ENCODE assay signal across 10 cellular contexts in genomic region chr15:67823371-67824156, GRCh38. TPM values are rescaled to one million over a fixed set of nuclear protein-coding genes. Genes with fewer than 3 reads are reported as not detected.
DNase-seq lines count a peak whose midpoint lies in the region; ATAC-seq and TF ChIP-seq lines count a peak whose summit lies in the region.
"Had no signal": no experiment of that assay in that cellular context is flagged by ENCODE, and none has a peak within 500 bp of the region (broad histone marks: within the 10 kb centered on the region; RNA-seq: fewer than 3 reads in every experiment).

No MANE protein-coding gene starts in this region.

- WGBS in SK-N-SH (ENCODE audit: low lambda C conversion rate) = 4% methylated on average over 45 of the region's 82 CpGs

- BruUV-seq in A673 (replicated peaks; lab: Mats Ljungman, UMichigan) = no TSS peak

- H3F3A ChIP-seq in SK-N-SH (replicated peaks; ENCODE audit: insufficient read depth) = no peaks in the 10 kb centered on the region

- intact Hi-C loops in A673 (cut with micrococcal nuclease; ENCODE audit: unreplicated experiment) = no loop called here

- no peak overlapping the region for H3K27ac ChIP-seq in A673 (ENCODE audit: low read depth, low read length, poor library complexity, severe bottlenecking)
- no peak overlapping the region for H3K27ac ChIP-seq in SK-N-SH (ENCODE audit: low read depth in 2 of 2, low read length in 1 of 2)

- DNase-seq in A673 (ENCODE audit: low spot score) (no peak), ELF-1 (ENCODE audit: low read depth, low spot score) (peak; percentile 43), SK-N-SH (peak; percentile 84), immature natural killer cell (no peak), T-helper 9 cell (no peak), NCI-H1436 (lab: John Stamatoyannopoulos, UW) (no peak), NOMO-1 treated with dmso at 0.1 percent for 144 hours (lab: John Stamatoyannopoulos, UW; ENCODE audit: unreplicated experiment) (no peak)
- DNase-seq: nucleus accumbens had no signal

- no peaks in the 10 kb centered on the region for H3K9me2 ChIP-seq in SK-N-SH

- H2AFZ ChIP-seq in SK-N-SH (ENCODE audit: low read depth) = peak overlapping the region; percentile 59; the same call in 1 of the 2 replicates

- POLR2A ChIA-PET in A673 (lab: Charles Lee; ENCODE audit: low non-redundant PET) (no interaction called here), SK-N-SH (lab: Yijun Ruan, JAX) (interaction anchor here (1.3 kb wide), 1 partner anchor 10 kb away, joined by 4 read pairs; no protein-coding TSS in a partner anchor)

- H3K4me3 Mint-ChIP-seq in immature natural killer cell = peak overlapping the region; percentile 41 to 86 (median 77)

- H3K27me3 ChIP-seq in A673 (replicated peaks; ENCODE audit: insufficient read depth, low read depth, low read length, poor library complexity) (peaks cover 96% of the 10 kb centered on the region), SK-N-SH (ENCODE audit: insufficient read depth) (peaks cover 36% of the 10 kb centered on the region)

- no peaks in the 10 kb centered on the region for H3K9me3 ChIP-seq in A673 (ENCODE audit: low read depth, low read length, poor library complexity, severe bottlenecking)
- no peaks in the 10 kb centered on the region for H3K9me3 ChIP-seq in SK-N-SH

- H3K4me3 ChIP-seq in A673 (ENCODE audit: low read depth, low read length, poor library complexity, severe bottlenecking) (peak overlapping the region; percentile 23), SK-N-SH (ENCODE audit: low read depth in 2 of 2, low read length in 1 of 2) (peak overlapping the region; percentile 47 to 60)

- TF ChIP-seq CTCF in A673 (conservative IDR thresholded peaks at IDR 0.05; ENCODE audit: low read depth, low read length) (no peak), SK-N-SH (IDR thresholded peaks at IDR 0.05) (no peak)

- no peak for TF ChIP-seq RAD21 in SK-N-SH (IDR thresholded peaks at IDR 0.05; ENCODE audit: low read length)

- ATAC-seq in HG02798 (IDR thresholded peaks at IDR 0.05; ENCODE audit: poor library complexity, unreplicated experiment) = no peak

- H3K4me1 Mint-ChIP-seq in immature natural killer cell = peaks cover 12 to 26% of the 10 kb centered on the region in 2 donors

- no peaks in the 10 kb centered on the region for H3K36me3 ChIP-seq in A673 (ENCODE audit: insufficient read depth, low read length, poor library complexity, severe bottlenecking)
- H3K36me3 ChIP-seq in SK-N-SH (replicated peaks in 1 of 2; ENCODE audit: control insufficient read depth in 1 of 2, insufficient read depth in 2 of 2, low read length in 1 of 2) = no peaks in the 10 kb centered on the region

- H3K4me1 ChIP-seq in A673 (ENCODE audit: insufficient read depth, low read length, poor library complexity, severe bottlenecking) = peaks cover 36% of the 10 kb centered on the region
- peaks cover 0 to 22% of the 10 kb centered on the region in 2 experiments; a peak in 2 of 4 replicates for H3K4me1 ChIP-seq in SK-N-SH (ENCODE audit: control insufficient read depth in 1 of 2, insufficient read depth in 2 of 2, low read depth in 1 of 2, low read length in 1 of 2)

- CTCF ChIA-PET in A673 (lab: Charles Lee) = interaction anchor here (1.5 kb wide), 1 partner anchor 877 kb away, joined by 3 read pairs; no protein-coding TSS in a partner anchor
- CTCF ChIA-PET in SK-N-SH (lab: Yijun Ruan, JAX) = interaction anchor here (0.9 to 4.6 kb wide), 9 partner anchors 9 to 366 kb away, joined by 3 to 23 read pairs (median 5); no protein-coding TSS in a partner anchor

- H3K27ac Mint-ChIP-seq in immature natural killer cell = peak overlapping the region in 2 of 6 donors; percentile 2 to 55

- no peak overlapping the region for H3K9ac ChIP-seq in SK-N-SH

- peaks cover 0 to 2% (median 0%) of the 10 kb centered on the region in 6 donors for H3K9me3 Mint-ChIP-seq in immature natural killer cell

- H4K20me1 ChIP-seq in SK-N-SH (ENCODE audit: insufficient read depth) = no peaks in the 10 kb centered on the region

- peak overlapping the region; percentile 90 for H3K4me2 ChIP-seq in SK-N-SH

- H3K36me3 Mint-ChIP-seq in immature natural killer cell = peaks cover 0 to 7% (median 0%) of the 10 kb centered on the region in 3 donors

- H3K27me3 Mint-ChIP-seq in immature natural killer cell (ENCODE audit: low read depth in 3 of 3) = peaks cover 33 to 68% (median 44%) of the 10 kb centered on the region in 3 donors

- no peak for TF ChIP-seq EP300 in SK-N-SH (IDR thresholded peaks at IDR 0.05; ENCODE audit: borderline replicate concordance in 1 of 2, low read depth in 1 of 2, low read length in 1 of 2)

- H3K79me2 ChIP-seq in SK-N-SH (ENCODE audit: insufficient read depth) = no peaks in the 10 kb centered on the region

TF ChIP-seq in SK-N-SH, 30 proteins besides CTCF, POLR2A, EP300 and RAD21 (continues in another document):
- no peak for TF ChIP-seq PBX3 (IDR thresholded peaks at IDR 0.05)
- TF ChIP-seq ZBTB33 (IDR thresholded peaks at IDR 0.05; ENCODE audit: borderline replicate concordance, low read depth) = no peak
- TF ChIP-seq FOXJ3 (CRISPR knock-in tag; IDR thresholded peaks at IDR 0.05) = no peak
- no peak for TF ChIP-seq JUND (IDR thresholded peaks at IDR 0.05)
- no peak for TF ChIP-seq GABPA (IDR thresholded peaks at IDR 0.05; ENCODE audit: low read depth)
- TF ChIP-seq POLR2AphosphoS5 (IDR thresholded peaks at IDR 0.05; ENCODE audit: low read depth, low read length) = no peak
- TF ChIP-seq IRF3 (IDR thresholded peaks at IDR 0.05; ENCODE audit: low read depth, low read length) = no peak
- TF ChIP-seq GATA2 (CRISPR knock-in tag; IDR thresholded peaks at IDR 0.05) = no peak
- no peak for TF ChIP-seq FOXM1 (IDR thresholded peaks at IDR 0.05; ENCODE audit: low read depth)
- TF ChIP-seq MXI1 (IDR thresholded peaks at IDR 0.05; ENCODE audit: low read depth, low read length) = no peak
- no peak for TF ChIP-seq USF1 (IDR thresholded peaks at IDR 0.05; ENCODE audit: borderline replicate concordance, low read depth)
- TF ChIP-seq SMC3 (IDR thresholded peaks at IDR 0.05; ENCODE audit: low read depth, low read length) = no peak
- no peak for TF ChIP-seq NFIC (IDR thresholded peaks at IDR 0.05; ENCODE audit: borderline replicate concordance)
- TF ChIP-seq FOSL2 (IDR thresholded peaks at IDR 0.05; ENCODE audit: borderline replicate concordance, low read depth) = no peak
- no peak for TF ChIP-seq SIN3A (IDR thresholded peaks at IDR 0.05; ENCODE audit: borderline replicate concordance, low read depth, low read length)
- no peak for TF ChIP-seq RXRA (IDR thresholded peaks at IDR 0.05; ENCODE audit: borderline replicate concordance, low read depth)
- no peak for TF ChIP-seq RFX5 (IDR thresholded peaks at IDR 0.05; ENCODE audit: low read length)
- TF ChIP-seq TAF1 (IDR thresholded peaks at IDR 0.05; ENCODE audit: borderline replicate concordance, low read depth, low read length) = no peak
- no peak for TF ChIP-seq TEAD4 (IDR thresholded peaks at IDR 0.05; ENCODE audit: borderline replicate concordance, insufficient read depth)

RNA-seq across cellular contexts. Expression of gene SKOR1, which starts 1.7 kb away (rescaled TPM):
- total RNA-seq in A673 (2021) = 0.21 and 0.37 TPM in 2 replicates
- 0.18 and 0.26 TPM in 2 replicates for polyA plus RNA-seq in SK-N-SH (2012; rRNA removed)
- 0.09 TPM in 2 replicates for polyA plus RNA-seq in SK-N-SH (2012; cell fraction: cytosol; rRNA removed)
- 1.3 and 2.3 TPM in 2 replicates for polyA plus RNA-seq in SK-N-SH (2012; cell fraction: nucleus; rRNA removed)
- under 1 TPM in 1 of 3 donors, not detected in 2; 0.08 TPM for polyA plus RNA-seq in immature natural killer cell
- total RNA-seq: epithelial cell of proximal tubule had no signal

RNA-seq across cellular contexts. Expression of gene RNU6-1, which starts 16.3 kb away (rescaled TPM):
- total RNA-seq in A673 (2021) = not detected in 2 replicates
- not detected in 2 replicates for polyA plus RNA-seq in SK-N-SH (2012; rRNA removed)
- polyA plus RNA-seq in SK-N-SH (2012; cell fraction: cytosol; rRNA removed) = not detected in 2 replicates
- polyA plus RNA-seq in SK-N-SH (2012; cell fraction: nucleus; rRNA removed) = not detected in 2 replicates
- polyA plus RNA-seq in immature natural killer cell = not detected
- total RNA-seq: epithelial cell of proximal tubule had no signal

Comparison
In these comparisons a context has a peak if more than half of its experiments do, and no peak if none do; other contexts are left out.
1. DNase-seq: peak in ELF-1 (single experiment) and SK-N-SH (single experiment); none in A673 (single experiment), immature natural killer cell (0 of 3), T-helper 9 cell (single experiment), NCI-H1436 (single experiment) and NOMO-1 treated with dmso at 0.1 percent for 144 hours (single experiment).